19 cellular contexts compared by ENCODE assay signal in the genomic region with DNA sequence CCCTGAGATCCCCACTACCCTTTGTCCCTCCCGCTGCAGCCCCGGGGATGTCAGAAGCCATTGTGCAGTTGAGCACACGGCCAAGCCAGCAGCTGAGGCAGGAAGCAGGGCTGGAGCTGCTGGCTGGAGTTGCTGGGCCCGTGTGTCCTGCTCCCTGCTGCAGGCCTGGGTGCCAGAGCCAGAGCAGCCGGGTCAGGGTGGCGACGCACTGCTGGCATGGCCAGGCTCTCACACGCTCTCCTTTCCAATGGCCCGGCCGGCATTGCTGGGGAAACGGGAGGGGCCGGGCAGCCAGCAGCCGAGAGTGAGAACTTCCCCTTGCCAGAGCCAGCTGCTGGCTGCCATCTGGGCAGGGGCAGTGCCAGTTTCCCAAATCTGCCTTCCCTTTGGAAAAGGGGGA.
A peak's percentile ranks its signal among the peaks of the same experiment; 100 is the strongest.
DNase-seq lines count a peak whose midpoint lies in the region; ATAC-seq, FAIRE-seq and TF ChIP-seq lines count a peak whose summit lies in the region.
"Had no signal": no experiment of that assay in that cellular context is flagged by ENCODE, and none has a peak within 500 bp of the region (broad histone marks: within the 10 kb centered on the region; RNA-seq: fewer than 3 reads in every experiment).

No MANE protein-coding gene starts in this region.

- H3K27ac Mint-ChIP-seq in T-cell = no peak overlapping the region
- H3K27ac Mint-ChIP-seq: activated B cell treated with CpG ODN at 0.5 μM for 24 hours; activated T-helper 2 cell treated with anti-CD3 and anti-CD28 coated beads, Interferon-gamma antibody, Interleukin-2, Interleukin-4, amounts not matched to agents 10 μg/mL and 5 μg/mL and 100 μg/mL, durations not matched to agents 14 hours and 24 hours and 36 hours; CD14-positive monocyte; stimulated activated naive CD8-positive, alpha-beta T cell treated with anti-CD3 and anti-CD28 coated beads, Interleukin-15, Interleukin-2, amounts not matched to agents 100 ng/mL and 50 ng/mL, for 24 hours had no signal

- FAIRE-seq in small intestine (lab: Jason Lieb, UNC) = no peak
- no peak for FAIRE-seq in GM19239 (lab: Jason Lieb, UNC)
- FAIRE-seq: endometrium had no signal

- 72 to 77% (median 73%) methylated on average over 13 of the region's 13 CpGs for WGBS in small intestine, 3 donors

- ATAC-seq in T-cell (replicated peaks in 1 of 4) (no peak), HG02970 (IDR thresholded peaks at IDR 0.05; ENCODE audit: low FRiP score, unreplicated experiment) (no peak)
- ATAC-seq: HCT116; naive thymus-derived CD8-positive, alpha-beta T cell; upper lobe of right lung had no signal

- H3K27ac ChIP-seq in left ventricle myocardium inferior (replicated peaks) (peak overlapping the region; percentile 75), small intestine (ENCODE audit: low read depth in 1 of 2, low read length in 1 of 2) (no peak overlapping the region)
- H3K27ac ChIP-seq: upper lobe of right lung had no signal

- H3K27me3 Mint-ChIP-seq in T-cell = peaks cover 0 to 2% of the 10 kb centered on the region in 2 donors
- H3K27me3 Mint-ChIP-seq: activated B cell treated with CpG ODN at 0.5 μM for 24 hours; stimulated activated naive CD8-positive, alpha-beta T cell treated with anti-CD3 and anti-CD28 coated beads, Interleukin-15, Interleukin-2, amounts not matched to agents 100 ng/mL and 50 ng/mL, for 24 hours had no signal

- intact Hi-C loops in left ventricle myocardium inferior (cut with micrococcal nuclease) = no loop called here

- no peaks in the 10 kb centered on the region for H3K36me3 Mint-ChIP-seq in T-cell
- H3K36me3 Mint-ChIP-seq: CD14-positive monocyte; naive thymus-derived CD8-positive, alpha-beta T cell had no signal

- H3K4me3 ChIP-seq in left ventricle myocardium inferior = peak overlapping the region; percentile 23
- no peak overlapping the region for H3K4me3 ChIP-seq in small intestine (ENCODE audit: low read depth in 1 of 2, low read length in 2 of 2)
- H3K4me3 ChIP-seq: upper lobe of right lung had no signal

- H3K36me3 ChIP-seq in left ventricle myocardium inferior = no peaks in the 10 kb centered on the region
- no peaks in the 10 kb centered on the region for H3K36me3 ChIP-seq in small intestine (ENCODE audit: control insufficient read depth in 2 of 2, insufficient read depth in 2 of 2, low read length in 2 of 2)
- H3K36me3 ChIP-seq: upper lobe of right lung had no signal

- no peak overlapping the region for H3K4me3 Mint-ChIP-seq in T-cell
- H3K4me3 Mint-ChIP-seq: activated B cell treated with CpG ODN at 0.5 μM for 24 hours; CD14-positive monocyte; naive thymus-derived CD8-positive, alpha-beta T cell; stimulated activated naive CD8-positive, alpha-beta T cell treated with anti-CD3 and anti-CD28 coated beads, Interleukin-15, Interleukin-2, amounts not matched to agents 100 ng/mL and 50 ng/mL, for 24 hours had no signal

- POLR2A ChIA-PET in T-cell (lab: Charles Lee) = no interaction called here

- no peak for TF ChIP-seq CTCF in left ventricle myocardium inferior (IDR thresholded peaks at IDR 0.05; ENCODE audit: borderline replicate concordance)

- CTCF ChIA-PET in T-cell (lab: Charles Lee) = no interaction called here

- DNase-seq in DMS 273 treated with DMSO at 0.1 percent for 48 hours (lab: John Stamatoyannopoulos, UW) (peak; percentile 36), anterior cingulate cortex (lab: John Stamatoyannopoulos, UW) (peak in 52 of 58 donors; percentile 4 to 78 (median 44)), left ventricle myocardium inferior (peak; percentile 51), pons (ENCODE audit: low spot score) (peak; percentile 59), T-cell (no peak), small intestine (no peak), GM19239 (ENCODE audit: insufficient read length, low spot score) (no peak)
- DNase-seq: activated B cell treated with CpG ODN at 0.5 μM for 24 hours; DMS79; naive thymus-derived CD8-positive, alpha-beta T cell; NCI-H1105 treated with DMSO at 0.1 percent for 48 hours; NK-92 treated with Interleukin-12 subunit alpha and Interleukin-12 subunit beta, amount 100 ng/mL, for 24 hours; upper lobe of right lung had no signal

- no peaks in the 10 kb centered on the region for H3K27me3 ChIP-seq in left ventricle myocardium inferior (ENCODE audit: low read depth)
- no peaks in the 10 kb centered on the region for H3K27me3 ChIP-seq in small intestine (ENCODE audit: control insufficient read depth in 2 of 2, insufficient read depth in 2 of 2, low read length in 2 of 2)
- H3K27me3 ChIP-seq: upper lobe of right lung had no signal

- H3K9me3 ChIP-seq in left ventricle myocardium inferior (replicated peaks) (no peaks in the 10 kb centered on the region), small intestine (ENCODE audit: control insufficient read depth, low read depth) (no peaks in the 10 kb centered on the region)
- H3K9me3 ChIP-seq: upper lobe of right lung had no signal

- H3K4me1 ChIP-seq in left ventricle myocardium inferior (peaks cover 9% of the 10 kb centered on the region), small intestine (ENCODE audit: control insufficient read depth in 2 of 2, insufficient read depth in 1 of 2, low read depth in 1 of 2, low read length in 1 of 2) (no peaks in the 10 kb centered on the region)
- H3K4me1 ChIP-seq: upper lobe of right lung had no signal

- no peaks in the 10 kb centered on the region for H3K4me1 Mint-ChIP-seq in T-cell
- H3K4me1 Mint-ChIP-seq: activated B cell treated with CpG ODN at 0.5 μM for 24 hours; CD14-positive monocyte; naive thymus-derived CD8-positive, alpha-beta T cell had no signal

- no peaks in the 10 kb centered on the region for H3K9me3 Mint-ChIP-seq in T-cell
- H3K9me3 Mint-ChIP-seq: activated B cell treated with CpG ODN at 0.5 μM for 24 hours; activated T-helper 2 cell treated with anti-CD3 and anti-CD28 coated beads, Interferon-gamma antibody, Interleukin-2, Interleukin-4, amounts not matched to agents 10 μg/mL and 5 μg/mL and 100 μg/mL, durations not matched to agents 14 hours and 24 hours and 36 hours; stimulated activated naive CD8-positive, alpha-beta T cell treated with anti-CD3 and anti-CD28 coated beads, Interleukin-15, Interleukin-2, amounts not matched to agents 100 ng/mL and 50 ng/mL, for 24 hours had no signal

Comparison
In these comparisons a context has a peak if more than half of its experiments do, and no peak if none do; other contexts are left out.
1. DNase-seq: peak in DMS 273 treated with DMSO at 0.1 percent for 48 hours (single experiment), anterior cingulate cortex (52 of 58), left ventricle myocardium inferior (single experiment) and pons (single experiment); none in T-cell (0 of 34), small intestine (single experiment) and GM19239 (single experiment).